In genomic region chr3:185937689-185938374, GRCh38 we compare ENCODE assay signal across 8 cellular contexts. TPM values are rescaled to one million over a fixed set of nuclear protein-coding genes. Genes with fewer than 3 reads are reported as not detected.
DNase-seq lines count a peak whose midpoint lies in the region; FAIRE-seq and TF ChIP-seq lines count a peak whose summit lies in the region.

TRA2B (minus strand) TSS chr3:185938014; CDS start chr3:185937860, 154 bp downstream.

- TF ChIP-seq CTCF in HFFc6 (IDR thresholded peaks at IDR 0.05) (peak; percentile 38), neutrophil (IDR thresholded peaks at IDR 0.05) (peak; percentile 54)

- peak within 1 kb of the TSS; percentile 100 for H3K4me3 Mint-ChIP-seq in HFFc6
- peak within 1 kb of the TSS; percentile 100 for H3K4me3 Mint-ChIP-seq in activated naive CD4-positive, alpha-beta T cell treated with anti-CD3 and anti-CD28 coated beads for 36 hours

- intact Hi-C loops in activated naive CD4-positive, alpha-beta T cell treated with anti-CD3 and anti-CD28 coated beads for 36 hours (cut with micrococcal nuclease), result loop anchor here (1.0 to 10.0 kb wide), 8 partner anchors 22 to 1807 kb away; partner anchors contain the start of genes BCL6, DNAJB11, EIF4A2 and ETV5

- peaks cover 10% of the 10 kb centered on the region for H3K27me3 Mint-ChIP-seq in HFFc6 (ENCODE audit: insufficient read depth)
- H3K27me3 Mint-ChIP-seq in activated naive CD4-positive, alpha-beta T cell treated with anti-CD3 and anti-CD28 coated beads for 36 hours (ENCODE audit: low read depth), result no peaks in the 10 kb centered on the region

- CTCF ChIA-PET in activated naive CD4-positive, alpha-beta T cell treated with anti-CD3 and anti-CD28 coated beads for 36 hours (lab: Charles Lee), result interaction anchor here (0.5 to 1.0 kb wide), 3 partner anchors 10 to 85 kb away, joined by 3 to 6 read pairs (median 3); no protein-coding TSS in a partner anchor

- no peak for FAIRE-seq in frontal cortex (lab: Jason Lieb, UNC)

- H3K4me3 ChIP-seq in GM08714 (ENCODE audit: low read length) (peak within 1 kb of the TSS; percentile 89), neutrophil (ENCODE audit: low read depth in 1 of 2, low read length in 1 of 2) (peak within 1 kb of the TSS; percentile 98)

- peaks cover 43% of the 10 kb centered on the region for H3K36me3 Mint-ChIP-seq in HFFc6 (ENCODE audit: low read depth)
- H3K36me3 Mint-ChIP-seq in activated naive CD4-positive, alpha-beta T cell treated with anti-CD3 and anti-CD28 coated beads for 36 hours (ENCODE audit: low read depth), result peaks cover 50% of the 10 kb centered on the region

- H3K27ac Mint-ChIP-seq in HFFc6, result peak within 1 kb of the TSS; percentile 100
- H3K27ac Mint-ChIP-seq in activated naive CD4-positive, alpha-beta T cell treated with anti-CD3 and anti-CD28 coated beads for 36 hours, result peak within 1 kb of the TSS; percentile 100

- H3K36me3 ChIP-seq in neutrophil, result no peaks in the 10 kb centered on the region

- H3K9me3 ChIP-seq in neutrophil, result no peaks in the 10 kb centered on the region

- peak within 1 kb of the TSS; percentile 96 for H3K27ac ChIP-seq in neutrophil
- H3K27ac ChIP-seq in substantia nigra (ENCODE audit: low read depth, low read length, poor library complexity, severe bottlenecking), result peak within 1 kb of the TSS; percentile 96

- H3K4me1 Mint-ChIP-seq in HFFc6 (ENCODE audit: low read depth), result peaks cover 41% of the 10 kb centered on the region
- H3K4me1 Mint-ChIP-seq in activated naive CD4-positive, alpha-beta T cell treated with anti-CD3 and anti-CD28 coated beads for 36 hours (ENCODE audit: low read depth), result peaks cover 20% of the 10 kb centered on the region

- H3K9me3 Mint-ChIP-seq in HFFc6, result peaks cover 15% of the 10 kb centered on the region
- no peaks in the 10 kb centered on the region for H3K9me3 Mint-ChIP-seq in activated naive CD4-positive, alpha-beta T cell treated with anti-CD3 and anti-CD28 coated beads for 36 hours

- peak; percentile 97 for DNase-seq in HFFc6
- DNase-seq in NAMALWA (ENCODE audit: low spot score), result peak; percentile 98
- DNase-seq in SK-N-DZ (ENCODE audit: low spot score), result peak; percentile 98
- peak; percentile 99 for DNase-seq in activated naive CD4-positive, alpha-beta T cell treated with anti-CD3 and anti-CD28 coated beads for 36 hours
- DNase-seq in frontal cortex (ENCODE audit: low spot score in 2 of 2), result peak; percentile 89 to 96
- peak; percentile 78 to 99 (median 98) for DNase-seq in substantia nigra (lab: John Stamatoyannopoulos, UW)

- H3K27me3 ChIP-seq in neutrophil, result no peaks in the 10 kb centered on the region

- H3K4me1 ChIP-seq in neutrophil (ENCODE audit: control insufficient read depth in 1 of 2, insufficient read depth in 1 of 2, low read depth in 1 of 2, low read length in 1 of 2), result peaks cover 46 to 49% of the 10 kb centered on the region in 2 experiments

RNA-seq across cellular contexts. Expression of gene TRA2B, which starts in this region (rescaled TPM):
- 100 to 1,000 TPM; 116 to 151 (median 141) TPM for total RNA-seq in HFFc6 (2021; fragmentation: NEBNext Ultra II Directional; extraction: Animal tissue kit (Norgen Biotek cat#: 25700))
- polyA plus RNA-seq in SK-N-DZ (2014; cell fraction: cytosol; rRNA removed), result 316 and 673 TPM in 2 replicates
- polyA plus RNA-seq in SK-N-DZ (2014; cell fraction: nucleus; rRNA removed), result 282 and 334 TPM in 2 replicates
- total RNA-seq in activated naive CD4-positive, alpha-beta T cell treated with anti-CD3 and anti-CD28 coated beads for 36 hours, result 100 to 1,000 TPM; 172 to 176 TPM
- total RNA-seq in frontal cortex, result 163 TPM

Comparison
In these comparisons a context has a peak if more than half of its experiments do, and no peak if none do; other contexts are left out.
1. Peak in every context shown above with its lines: DNase-seq, H3K4me3 ChIP-seq and H3K27ac ChIP-seq.